In the genomic region with DNA sequence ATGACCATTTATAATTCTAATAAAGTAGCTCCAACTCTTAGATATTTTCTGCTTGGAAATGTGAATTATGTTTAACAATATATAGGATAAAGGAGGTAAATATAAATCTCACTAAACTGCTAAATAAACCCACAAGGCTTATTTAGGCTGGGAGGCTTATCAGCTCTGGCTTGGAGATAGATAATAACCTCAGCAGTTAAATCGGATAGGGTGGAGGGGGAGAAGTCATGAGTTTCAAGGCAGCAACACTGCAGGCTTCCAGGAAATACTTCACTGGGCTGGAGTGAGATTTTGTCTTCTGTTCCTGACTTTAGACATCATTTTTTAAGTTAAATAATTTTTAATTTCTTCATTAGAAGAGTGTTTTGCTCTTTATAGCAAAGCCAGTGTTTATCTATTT, we compare ENCODE assay signal across 19 cellular contexts.
DNase-seq lines count a peak whose midpoint lies in the region; ATAC-seq and TF ChIP-seq lines count a peak whose summit lies in the region.
"Had no signal": no experiment of that assay in that cellular context is flagged by ENCODE, and none has a peak within 500 bp of the region (broad histone marks: within the 10 kb centered on the region; RNA-seq: fewer than 3 reads in every experiment).

No MANE protein-coding gene starts in this region.

- TF ChIP-seq CTCF in adrenal gland (IDR thresholded peaks at IDR 0.05) (no peak), fibroblast of villous mesenchyme (IDR thresholded peaks at IDR 0.05; ENCODE audit: insufficient read depth, low read depth, low read length) (no peak), mesothelial cell of epicardium (IDR thresholded peaks at IDR 0.05; ENCODE audit: unreplicated experiment) (no peak), tibial artery (IDR thresholded peaks at IDR 0.05) (no peak)

- intact Hi-C loops in adrenal gland (cut with DNase I) (loop anchor here in 1 of 2 donors (10.0 kb wide), 1 partner anchor 114 kb away; no protein-coding TSS in a partner anchor), tibial artery (cut with DNase I; ENCODE audit: low total_unique reads) (no loop called here)

- H3K36me3 ChIP-seq in adrenal gland (replicated peaks in 1 of 2) (peaks cover 0 to 8% of the 10 kb centered on the region in 2 donors), tibial artery (peaks cover 0 to 6% (median 0%) of the 10 kb centered on the region in 3 donors)

- H3K4me1 Mint-ChIP-seq in mesothelial cell of epicardium, result peaks cover 15% of the 10 kb centered on the region

- H3K4me1 ChIP-seq in adrenal gland (replicated peaks in 1 of 2) (peaks cover 11 to 35% of the 10 kb centered on the region in 2 donors), tibial artery (peaks cover 0 to 26% (median 0%) of the 10 kb centered on the region in 4 donors)

- WGBS in adrenal gland, 4 donors, result 6 to 12% (median 8%) methylated on average over 1 of the region's 1 CpG

- H3K27me3 Mint-ChIP-seq in mesothelial cell of epicardium (ENCODE audit: low read depth), result no peaks in the 10 kb centered on the region
- H3K27me3 Mint-ChIP-seq: activated naive CD8-positive, alpha-beta T cell; naive thymus-derived CD8-positive, alpha-beta T cell had no signal

- no peaks in the 10 kb centered on the region for H3K9me3 Mint-ChIP-seq in mesothelial cell of epicardium
- H3K9me3 Mint-ChIP-seq: activated T-cell treated with anti-CD3 and anti-CD28 coated beads, Interleukin-2, amount 50 U/mL, for 72 hours; naive thymus-derived CD8-positive, alpha-beta T cell; T-helper 2 cell treated with Interferon-gamma antibody and Interleukin-4, amounts not matched to agents 5 μg/mL and 100 μg/mL, for 36 hours had no signal

- no peaks in the 10 kb centered on the region for H3K36me3 Mint-ChIP-seq in mesothelial cell of epicardium
- H3K36me3 Mint-ChIP-seq: naive thymus-derived CD8-positive, alpha-beta T cell had no signal

- H3K4me3 Mint-ChIP-seq in mesothelial cell of epicardium, result no peak overlapping the region
- H3K4me3 Mint-ChIP-seq: activated naive CD8-positive, alpha-beta T cell; activated T-cell treated with anti-CD3 and anti-CD28 coated beads, Interleukin-2, amount 50 U/mL, for 72 hours; naive thymus-derived CD8-positive, alpha-beta T cell; T-helper 2 cell treated with Interferon-gamma antibody and Interleukin-4, amounts not matched to agents 5 μg/mL and 100 μg/mL, for 36 hours had no signal

- H3K9me3 ChIP-seq in adrenal gland (replicated peaks in 1 of 3) (no peaks in the 10 kb centered on the region), tibial artery (no peaks in the 10 kb centered on the region)

- ATAC-seq in HG03159 (IDR thresholded peaks at IDR 0.05; ENCODE audit: unreplicated experiment) (no peak), HG03571 (IDR thresholded peaks at IDR 0.05; ENCODE audit: unreplicated experiment) (no peak)
- ATAC-seq: activated T-cell treated with anti-CD3 and anti-CD28 coated beads, Interleukin-2, amount 50 U/mL, for 72 hours; naive thymus-derived CD8-positive, alpha-beta T cell; Panc1 had no signal

- TF ChIP-seq POLR2A in adrenal gland (IDR thresholded peaks at IDR 0.05), result peak in 1 of 2 donors; percentile 11

- H3K4me3 ChIP-seq in adrenal gland, result no peak overlapping the region
- no peak overlapping the region for H3K4me3 ChIP-seq in fibroblast of villous mesenchyme (ENCODE audit: low read depth, low read length)
- no peak overlapping the region for H3K4me3 ChIP-seq in tibial artery
- H3K4me3 ChIP-seq: dorsolateral prefrontal cortex, lung had no signal

- DNase-seq in adrenal gland (peak in 4 of 7 donors; percentile 47 to 66 (median 60)), fibroblast of villous mesenchyme (ENCODE audit: low read depth) (peak; percentile 85), mesothelial cell of epicardium (ENCODE audit: low spot score in 2 of 2, unreplicated experiment in 2 of 2) (no peak), tibial artery (no peak), middle frontal gyrus (ENCODE audit: extremely low spot score, low spot score) (no peak)
- DNase-seq: activated T-cell treated with anti-CD3 and anti-CD28 coated beads, Interleukin-2, amount 50 U/mL, for 72 hours; AML-193; DND-41; dorsolateral prefrontal cortex; HCEC 1CT; naive thymus-derived CD8-positive, alpha-beta T cell; NCI-H774 had no signal

- H3K27ac ChIP-seq in adrenal gland (peak overlapping the region; percentile 36 to 72 (median 57)), tibial artery (peak overlapping the region; percentile 16 to 69)
- H3K27ac ChIP-seq: epithelial cell of prostate had no signal

- peak overlapping the region; percentile 56 for H3K27ac Mint-ChIP-seq in mesothelial cell of epicardium
- H3K27ac Mint-ChIP-seq: activated naive CD8-positive, alpha-beta T cell; activated T-cell treated with anti-CD3 and anti-CD28 coated beads, Interleukin-2, amount 50 U/mL, for 72 hours; naive thymus-derived CD8-positive, alpha-beta T cell; T-helper 2 cell treated with Interferon-gamma antibody and Interleukin-4, amounts not matched to agents 5 μg/mL and 100 μg/mL, for 36 hours had no signal

- H3K27me3 ChIP-seq in adrenal gland, result no peaks in the 10 kb centered on the region
- no peaks in the 10 kb centered on the region for H3K27me3 ChIP-seq in tibial artery
- H3K27me3 ChIP-seq: dorsolateral prefrontal cortex had no signal

Comparison
In these comparisons a context has a peak if more than half of its experiments do, and no peak if none do; other contexts are left out.
1. DNase-seq: peak in adrenal gland (4 of 7) and fibroblast of villous mesenchyme (single experiment); none in mesothelial cell of epicardium (0 of 2), tibial artery (0 of 2) and middle frontal gyrus (single experiment).